ENCODE assay signal across 8 cellular contexts in genomic region chr1:24586970-24587820, GRCh38. TPM values are rescaled to one million over a fixed set of nuclear protein-coding genes. Genes with fewer than 3 reads are reported as not detected.
DNase-seq lines count a peak whose midpoint lies in the region; ATAC-seq, FAIRE-seq and TF ChIP-seq lines count a peak whose summit lies in the region.

No MANE protein-coding gene starts in this region.

- CTCF ChIA-PET in K562 (lab: Yijun Ruan, JAX; ENCODE audit: low intra/inter-chr PET ratio): interaction anchor here (0.6 kb wide), 1 partner anchor 192 kb away, joined by 4 read pairs; no protein-coding TSS in a partner anchor

- intact Hi-C loops in Right ventricle myocardium inferior (cut with DNase I) (loop anchor here (5.0 kb wide), 1 partner anchor 45 kb away; no protein-coding TSS in a partner anchor), K562 (cut with micrococcal nuclease) (loop anchor here (5.0 kb wide), 1 partner anchor 50 kb away; no protein-coding TSS in a partner anchor)

- H4K20me1 ChIP-seq in K562 (replicated peaks; ENCODE audit: control insufficient read depth, insufficient read depth, low read length): no peaks in the 10 kb centered on the region; the same call in 1 of the 2 replicates

- in situ Hi-C loops in K562 (cut with MboI): no loop called here

- peak overlapping the region; percentile 39 for H3K4me2 ChIP-seq in K562 (ENCODE audit: insufficient read depth, low read length)

- no peak overlapping the region for H3K9ac ChIP-seq in K562 (ENCODE audit: insufficient read depth in 1 of 2, low read depth in 2 of 2, low read length in 2 of 2)

- H3K27me3 ChIP-seq in cardiac muscle cell (no peaks in the 10 kb centered on the region), K562 (ENCODE audit: control insufficient read depth in 2 of 2, insufficient read depth in 2 of 2, low read length in 2 of 2) (peaks cover 32 to 60% of the 10 kb centered on the region in 2 experiments; a peak in 4 of 5 replicates)

- DNase-seq in cardiac muscle cell (ENCODE audit: low read depth in 1 of 2, low spot score in 1 of 2) (peak; percentile 66 to 67), Right ventricle myocardium inferior (ENCODE audit: missing footprints) (no peak), NCI-H146 (lab: John Stamatoyannopoulos, UW) (peak; percentile 51), T-helper 17 cell (peak in 2 of 3 donors; percentile 10 to 54), K562 (ENCODE audit: extremely low read depth in 1 of 4, low spot score in 3 of 4) (peak; percentile 68 to 78 (median 72)), inferior parietal cortex (ENCODE audit: extremely low spot score) (peak; percentile 64), T1000 (lab: John Stamatoyannopoulos, UW) (no peak)
- peak; percentile 56 for DNase-seq in stimulated activated CD4-positive, alpha-beta T cell treated with anti-CD3 and anti-CD28 coated beads, Interleukin-2, amount 100 ng/mL, for 4 hours (ENCODE audit: low read depth)

- BruUV-seq in K562 (replicated peaks; lab: Mats Ljungman, UMichigan): no TSS peak

- 2% methylated on average over 9 of the region's 9 CpGs for WGBS in K562 (ENCODE audit: insufficient coverage, low coverage, missing lambda C conversion rate)

- TF ChIP-seq EP300 in K562 (IDR thresholded peaks at IDR 0.05; ENCODE audit: low read length): no peak

- no peak for TF ChIP-seq POLR2A in K562 (conservative IDR thresholded peaks at IDR 0.05)

- H3K27ac ChIP-seq in cardiac muscle cell: no peak overlapping the region
- H3K27ac ChIP-seq in K562 (ENCODE audit: extremely low read depth, low read depth, low read length): no peak overlapping the region

- peaks cover 8% of the 10 kb centered on the region for H3K4me1 Mint-ChIP-seq in T-helper 17 cell

- H3K27ac Mint-ChIP-seq in T-helper 17 cell: peak overlapping the region; percentile 78

- H3K36me3 Mint-ChIP-seq in T-helper 17 cell (ENCODE audit: low read depth): peaks cover 1% of the 10 kb centered on the region

- no peaks in the 10 kb centered on the region for H3K9me1 ChIP-seq in K562 (ENCODE audit: control insufficient read depth, insufficient read depth, low read length)

- TF ChIP-seq CTCF in cardiac muscle cell (IDR thresholded peaks at IDR 0.05; ENCODE audit: low read depth, low read length) (peak; percentile 77), K562 (IDR thresholded peaks at IDR 0.05 in 2 of 3, conservative IDR thresholded peaks at IDR 0.05 in 1 of 3; ENCODE audit: insufficient read depth in 2 of 3, low read depth in 1 of 3, low read length in 3 of 3) (peak; percentile 71 to 84 (median 76))

- ATAC-seq in Right ventricle myocardium inferior: no peak
- ATAC-seq in T-helper 17 cell: peak; percentile 98
- peak; percentile 88 for ATAC-seq in K562

- peak overlapping the region; percentile 75 for H2AFZ ChIP-seq in K562 (ENCODE audit: low read depth, low read length)

- no peak overlapping the region for H3K4me3 Mint-ChIP-seq in T-helper 17 cell

- no peaks in the 10 kb centered on the region for H3K79me2 ChIP-seq in K562 (ENCODE audit: control insufficient read depth, insufficient read depth, low read length)

- H3K36me3 ChIP-seq in cardiac muscle cell: no peaks in the 10 kb centered on the region
- no peaks in the 10 kb centered on the region for H3K36me3 ChIP-seq in K562 (ENCODE audit: control insufficient read depth, insufficient read depth, low read length)

- H3K9me3 ChIP-seq in cardiac muscle cell (ENCODE audit: low read depth) (no peaks in the 10 kb centered on the region), T-helper 17 cell (ENCODE audit: control insufficient read depth, low read length, poor library complexity, severe bottlenecking) (no peaks in the 10 kb centered on the region), K562 (replicated peaks; ENCODE audit: control insufficient read depth, insufficient read depth, low read depth, low read length) (no peaks in the 10 kb centered on the region)

- TF ChIP-seq RAD21 in K562 (CRISPR knock-in tag; conservative IDR thresholded peaks at IDR 0.05 in 1 of 2, IDR thresholded peaks at IDR 0.05 in 1 of 2): peak; percentile 16 to 62; a peak in 2 of 4 replicates

- H3K4me3 ChIP-seq in cardiac muscle cell (no peak overlapping the region), K562 (no peak overlapping the region)

- FAIRE-seq in K562 (lab: Jason Lieb, UNC): peak; percentile 95

- POLR2A ChIA-PET in K562 (lab: Yijun Ruan, JAX): interaction anchor here (0.7 to 1.3 kb wide), 6 partner anchors 9 to 52 kb away, joined by 3 to 7 read pairs (median 4); no protein-coding TSS in a partner anchor

- H3K4me1 ChIP-seq in cardiac muscle cell (ENCODE audit: low read depth) (peaks cover 7% of the 10 kb centered on the region), K562 (replicated peaks in 1 of 2; ENCODE audit: control insufficient read depth in 2 of 2, insufficient read depth in 2 of 2, low read length in 2 of 2) (peaks cover 14 to 16% of the 10 kb centered on the region in 2 experiments; a peak in 4 of 5 replicates)

- H3K27me3 Mint-ChIP-seq in T-helper 17 cell: peaks cover 22% of the 10 kb centered on the region

TF ChIP-seq in K562, 482 proteins besides CTCF, POLR2A, EP300 and RAD21 (continues in another document):
- TF ChIP-seq BCOR (IDR thresholded peaks at IDR 0.05) (peak; percentile 17; the same call in 1 of the 2 replicates), XRCC5 (IDR thresholded peaks at IDR 0.05; ENCODE audit: low read depth, low read length) (0 out of 2 replicates have a peak, but pooled peaks have one; percentile 66), HDAC1 (IDR thresholded peaks at IDR 0.05) (no peak), CREM (IDR thresholded peaks at IDR 0.05; ENCODE audit: low read depth) (0 out of 2 replicates have a peak, but pooled peaks have one; percentile 34), SNAPC5 (CRISPR knock-in tag; IDR thresholded peaks at IDR 0.05) (no peak), MLLT1 (IDR thresholded peaks at IDR 0.05) (0 out of 4 replicates have a peak, but pooled peaks of 1 of the 2 experiments have one; percentile 13)

RNA-seq across cellular contexts. Expression of gene NCMAP, which starts 31.3 kb away (rescaled TPM):
- 0.11 TPM in 1 of 2 replicates, not detected in the other for total RNA-seq in cardiac muscle cell
- not detected in 2 replicates for polyA plus RNA-seq in cardiac muscle cell
- 0.22 TPM for total RNA-seq in Right ventricle myocardium inferior
- not detected for total RNA-seq in T-helper 17 cell
- total RNA-seq in K562 (2011; cell fraction: chromatin; rRNA removed; ENCODE audit: low replicate concordance): not detected in 2 replicates
- total RNA-seq in K562 (2011; cell fraction: nucleolus; rRNA removed): not detected in 2 replicates
- total RNA-seq in K562 (2011; cell fraction: nucleoplasm; rRNA removed): not detected in 2 replicates
- not detected in 2 replicates for total RNA-seq in K562 (2014; rRNA removed)
- not detected in 2 replicates for total RNA-seq in K562 (2014; rRNA removed; fragmentation: Illumina TruSeq; extraction: Trizol)
- total RNA-seq in K562 (2015; rRNA removed; fragmentation: Illumina TruSeq; extraction: Trizol): not detected in 2 replicates
- not detected in 2 replicates for total RNA-seq in K562 (2021)
- polyA plus RNA-seq in K562 (2011; rRNA removed): not detected in 2 replicates
- 0.01 TPM in 1 of 2 replicates, not detected in the other for polyA plus RNA-seq in K562 (2011; cell fraction: cytosol; rRNA removed)
- not detected in 2 replicates for polyA plus RNA-seq in K562 (2011; cell fraction: nucleus; rRNA removed)
- polyA plus RNA-seq in K562 (2012): 0.03 TPM in 1 of 2 replicates, not detected in the other
- not detected in 2 replicates for polyA plus RNA-seq in K562 (2014; fragmentation: Illumina TruSeq; extraction: Trizol)
- polyA plus RNA-seq in K562 (2014; fragmentation: Nextera tagmentation; extraction: Ambion mirVana): under 1 TPM in 1 of 2 experiments, not detected in 1; 0.03 TPM
- not detected in 2 replicates for polyA plus RNA-seq in K562 (2014; rRNA removed)
- not detected in 2 replicates for polyA minus RNA-seq in K562 (2011; rRNA and poly(A)+ RNA removed)
- not detected in 2 replicates for polyA minus RNA-seq in K562 (2011; cell fraction: cytosol; rRNA and poly(A)+ RNA removed)
- not detected in 2 replicates for polyA minus RNA-seq in K562 (2011; cell fraction: nucleus; rRNA and poly(A)+ RNA removed)

RNA-seq across cellular contexts. Expression of gene SRRM1, which starts 55.9 kb away (rescaled TPM):
- total RNA-seq in cardiac muscle cell (75.4 and 133 TPM in 2 replicates), Right ventricle myocardium inferior (58.8 TPM), T-helper 17 cell (100 to 1,000 TPM; 289 to 319 TPM), K562 (2014; rRNA removed) (54.5 and 59.4 TPM in 2 replicates), K562 (2014; rRNA removed; fragmentation: Illumina TruSeq; extraction: Trizol) (81.0 and 89.6 TPM in 2 replicates), K562 (2015; rRNA removed; fragmentation: Illumina TruSeq; extraction: Trizol) (86.4 and 86.7 TPM in 2 replicates), K562 (2021) (200 and 225 TPM in 2 replicates)
- polyA plus RNA-seq in cardiac muscle cell (139 and 217 TPM in 2 replicates), K562 (2011; rRNA removed) (76.5 and 152 TPM in 2 replicates), K562 (2014; fragmentation: Illumina TruSeq; extraction: Trizol) (152 and 179 TPM in 2 replicates), K562 (2014; fragmentation: Nextera tagmentation; extraction: Ambion mirVana) (100 to 1,000 TPM; 115 to 268 TPM), K562 (2014; rRNA removed) (112 and 141 TPM in 2 replicates)
- 217 and 656 TPM in 2 replicates for total RNA-seq in K562 (2011; cell fraction: chromatin; rRNA removed; ENCODE audit: low replicate concordance)
- total RNA-seq in K562 (2011; cell fraction: nucleolus; rRNA removed): 132 and 167 TPM in 2 replicates
- total RNA-seq in K562 (2011; cell fraction: nucleoplasm; rRNA removed): 277 and 407 TPM in 2 replicates
- polyA plus RNA-seq in K562 (2011; cell fraction: cytosol; rRNA removed): 38.3 and 58.6 TPM in 2 replicates
- polyA plus RNA-seq in K562 (2011; cell fraction: nucleus; rRNA removed): 322 and 323 TPM in 2 replicates
- polyA plus RNA-seq in K562 (2012): 92.3 and 93.9 TPM in 2 replicates
- polyA minus RNA-seq in K562 (2011; rRNA and poly(A)+ RNA removed): 132 and 178 TPM in 2 replicates
- polyA minus RNA-seq in K562 (2011; cell fraction: cytosol; rRNA and poly(A)+ RNA removed): 73.1 and 83.0 TPM in 2 replicates
- 176 and 371 TPM in 2 replicates for polyA minus RNA-seq in K562 (2011; cell fraction: nucleus; rRNA and poly(A)+ RNA removed)

Comparison
In these comparisons a context has a peak if more than half of its experiments do, and no peak if none do; other contexts are left out.
1. DNase-seq: peak in cardiac muscle cell (2 of 2), NCI-H146 (single experiment), T-helper 17 cell (2 of 3), K562 (4 of 4), inferior parietal cortex (single experiment) and stimulated activated CD4-positive, alpha-beta T cell treated with anti-CD3 and anti-CD28 coated beads, Interleukin-2, amount 100 ng/mL, for 4 hours (single experiment); none in Right ventricle myocardium inferior (single experiment) and T1000 (single experiment).